Comparison of ENCODE assay signal across 13 cellular contexts in the genomic region with DNA sequence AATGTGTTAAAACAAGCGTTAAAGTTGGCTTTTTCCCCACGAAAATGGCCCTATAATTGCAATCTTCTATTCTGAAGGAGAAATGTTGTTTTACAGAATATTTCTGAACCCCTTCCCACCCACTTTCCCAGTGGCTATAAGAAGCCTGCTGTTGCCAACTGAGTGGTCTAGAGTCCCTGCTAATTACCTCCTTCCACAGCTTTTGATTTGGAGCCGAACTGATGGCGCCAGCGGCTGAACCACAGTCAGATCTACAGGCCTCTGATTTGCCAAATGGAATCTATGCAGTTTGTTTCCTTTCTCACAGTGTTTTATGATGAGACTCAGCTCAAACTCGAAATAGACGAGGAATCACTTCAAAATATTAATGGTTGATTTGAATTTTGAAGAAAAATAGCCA.
DNase-seq lines count a peak whose midpoint lies in the region; ATAC-seq, FAIRE-seq and TF ChIP-seq lines count a peak whose summit lies in the region.
"Had no signal": no experiment of that assay in that cellular context is flagged by ENCODE, and none has a peak within 500 bp of the region (broad histone marks: within the 10 kb centered on the region; RNA-seq: fewer than 3 reads in every experiment).

No MANE protein-coding gene starts in this region.

- H3K4me2 ChIP-seq in SK-N-SH (peak overlapping the region; percentile 70; the same call in 1 of the 2 replicates), GM12878 (ENCODE audit: control insufficient read depth, insufficient read depth) (no peak overlapping the region; the same call in 1 of the 2 replicates)

- H3K27me3 ChIP-seq in SK-N-SH (ENCODE audit: insufficient read depth) (no peaks in the 10 kb centered on the region), GM12878 (replicated peaks in 1 of 2; ENCODE audit: control insufficient read depth in 2 of 2, insufficient read depth in 2 of 2, low read length in 1 of 2) (no peaks in the 10 kb centered on the region), thymus (ENCODE audit: control insufficient read depth, insufficient read depth) (no peaks in the 10 kb centered on the region), gastrocnemius medialis (no peaks in the 10 kb centered on the region), BE2C (no peaks in the 10 kb centered on the region)
- H3K27me3 ChIP-seq: body of pancreas had no signal

- H4K20me1 ChIP-seq in SK-N-SH (ENCODE audit: insufficient read depth) (no peaks in the 10 kb centered on the region), GM12878 (ENCODE audit: control insufficient read depth, insufficient read depth) (no peaks in the 10 kb centered on the region)

- H3K27ac ChIP-seq in SK-N-SH (ENCODE audit: low read depth in 2 of 2, low read length in 1 of 2), result peak overlapping the region; percentile 93 to 99
- peak overlapping the region; percentile 98 for H3K27ac ChIP-seq in GM12878 (ENCODE audit: control insufficient read depth, insufficient read depth)
- peak overlapping the region; percentile 90 for H3K27ac ChIP-seq in mesodermal cell (ENCODE audit: low read depth, low read length, severe bottlenecking)
- H3K27ac ChIP-seq in thymus (ENCODE audit: low read depth), result peak overlapping the region; percentile 31
- peak overlapping the region in 2 of 4 donors; percentile 13 to 48 for H3K27ac ChIP-seq in gastrocnemius medialis
- H3K27ac ChIP-seq: 22Rv1, body of pancreas had no signal

- in situ Hi-C loops in GM12878 (cut with MboI), result loop anchor here (5.0 kb wide), 1 partner anchor 48 kb away; no protein-coding TSS in a partner anchor
- in situ Hi-C loops in gastrocnemius medialis (cut with MboI; ENCODE audit: low sequenced_read_pairs in 4 of 4), result no loop called here

- BruUV-seq in GM12878 (replicated peaks; lab: Mats Ljungman, UMichigan), result no TSS peak

- FAIRE-seq in GM12878 (lab: Jason Lieb, UNC), result no peak
- FAIRE-seq: D721Med had no signal

- H3K4me3 ChIP-seq in SK-N-SH (ENCODE audit: low read depth in 2 of 2, low read length in 1 of 2), result no peak overlapping the region; a peak in 1 of 4 replicates
- H3K4me3 ChIP-seq in GM12878, result no peak overlapping the region
- no peak overlapping the region for H3K4me3 ChIP-seq in mesodermal cell (ENCODE audit: extremely low read depth, insufficient read depth, low read length, poor library complexity, severe bottlenecking)
- no peak overlapping the region for H3K4me3 ChIP-seq in thymus (ENCODE audit: low read length)
- H3K4me3 ChIP-seq in gastrocnemius medialis, result no peak overlapping the region
- no peak overlapping the region for H3K4me3 ChIP-seq in BE2C (ENCODE audit: low read depth, low read length)
- H3K4me3 ChIP-seq: body of pancreas had no signal

- peaks cover 9 to 20% of the 10 kb centered on the region in 2 experiments; a peak in 3 of 4 replicates for H3K4me1 ChIP-seq in SK-N-SH (ENCODE audit: control insufficient read depth in 1 of 2, insufficient read depth in 2 of 2, low read depth in 1 of 2, low read length in 1 of 2)
- H3K4me1 ChIP-seq in GM12878 (ENCODE audit: control insufficient read depth, insufficient read depth, low read length), result peaks cover 53% of the 10 kb centered on the region
- H3K4me1 ChIP-seq in mesodermal cell (ENCODE audit: control insufficient read depth, insufficient read depth, low read length, poor library complexity, severe bottlenecking), result peaks cover 18% of the 10 kb centered on the region
- no peaks in the 10 kb centered on the region for H3K4me1 ChIP-seq in thymus (ENCODE audit: control insufficient read depth, insufficient read depth, low read length)
- H3K4me1 ChIP-seq in gastrocnemius medialis, result peaks cover 11 to 13% of the 10 kb centered on the region in 2 donors
- no peaks in the 10 kb centered on the region for H3K4me1 ChIP-seq in BE2C
- H3K4me1 ChIP-seq: body of pancreas had no signal

- no peak for TF ChIP-seq RAD21 in SK-N-SH (IDR thresholded peaks at IDR 0.05; ENCODE audit: low read length)
- TF ChIP-seq RAD21 in GM12878 (IDR thresholded peaks at IDR 0.05; ENCODE audit: insufficient read depth, low read depth, low read length), result no peak

- TF ChIP-seq CTCF in SK-N-SH (IDR thresholded peaks at IDR 0.05) (no peak), GM12878 (IDR thresholded peaks at IDR 0.05 in 2 of 3, conservative IDR thresholded peaks at IDR 0.05 in 1 of 3; ENCODE audit: control insufficient read depth in 2 of 3, extremely low read depth in 1 of 3, insufficient read depth in 1 of 3, low read depth in 3 of 3, low read length in 3 of 3) (no peak), gastrocnemius medialis (IDR thresholded peaks at IDR 0.05 in 4 of 5, conservative IDR thresholded peaks at IDR 0.05 in 1 of 5) (no peak), BE2C (IDR thresholded peaks at IDR 0.05; ENCODE audit: low read depth, low read length) (no peak)

- SMC1A ChIA-PET in GM12878 (lab: Charles Lee; ENCODE audit: uncharacterized antibody, unreplicated experiment), result interaction anchor here (1.0 to 15.2 kb wide), 8 partner anchors 8 to 254 kb away, joined by 3 to 489 read pairs (median 68); no protein-coding TSS in a partner anchor

- H3K9me2 ChIP-seq in SK-N-SH, result no peaks in the 10 kb centered on the region

- WGBS in SK-N-SH (ENCODE audit: low lambda C conversion rate), result 95% methylated on average over 7 of the region's 7 CpGs
- WGBS in GM12878 (ENCODE audit: insufficient coverage, insufficient replicate concordance, low lambda C conversion rate, missing lambda C conversion rate), result 86% methylated on average over 7 of the region's 7 CpGs
- 91 to 96% methylated on average over 3 of the region's 7 CpGs for WGBS in mesodermal cell (ENCODE audit: insufficient coverage in 2 of 2), 2 experiments
- 97% methylated on average over 7 of the region's 7 CpGs for WGBS in thymus

- no peak for TF ChIP-seq EP300 in SK-N-SH (IDR thresholded peaks at IDR 0.05; ENCODE audit: borderline replicate concordance in 1 of 2, low read depth in 1 of 2, low read length in 1 of 2)
- no peak for TF ChIP-seq EP300 in GM12878 (IDR thresholded peaks at IDR 0.05; ENCODE audit: borderline replicate concordance in 1 of 2, control insufficient read depth in 1 of 2, low read depth in 2 of 2, low read length in 2 of 2)

- H3K9ac ChIP-seq in SK-N-SH (peak overlapping the region; percentile 76; the same call in 1 of the 2 replicates), GM12878 (ENCODE audit: control insufficient read depth, insufficient read depth, low read length) (peak overlapping the region; percentile 66)

- H3F3A ChIP-seq in SK-N-SH (replicated peaks; ENCODE audit: insufficient read depth), result peaks cover 29% of the 10 kb centered on the region

- H3K9me3 ChIP-seq in SK-N-SH (peaks cover 13% of the 10 kb centered on the region; the same call in 1 of the 2 replicates), GM12878 (replicated peaks; ENCODE audit: control insufficient read depth, insufficient read depth, low read length) (peaks cover 16% of the 10 kb centered on the region), mesodermal cell (ENCODE audit: control insufficient read depth, low read length) (peaks cover 20% of the 10 kb centered on the region), thymus (ENCODE audit: control insufficient read depth) (no peaks in the 10 kb centered on the region), gastrocnemius medialis (no peaks in the 10 kb centered on the region), BE2C (no peaks in the 10 kb centered on the region)
- H3K9me3 ChIP-seq: body of pancreas had no signal

- ATAC-seq in SK-N-SH treated with all-trans-retinoic acid at 6 μM for 48 hours (no peak), GM12878 (no peak), gastrocnemius medialis (no peak)
- ATAC-seq: body of pancreas had no signal

- intact Hi-C loops in GM12878 (cut with micrococcal nuclease; ENCODE audit: unreplicated experiment) (loop anchor here (5.0 kb wide), 1 partner anchor 342 kb away; no protein-coding TSS in a partner anchor), gastrocnemius medialis (cut with DNase I; ENCODE audit: low total_unique reads) (no loop called here)

- H3K79me2 ChIP-seq in SK-N-SH (ENCODE audit: insufficient read depth), result no peaks in the 10 kb centered on the region
- H3K79me2 ChIP-seq in GM12878 (ENCODE audit: control insufficient read depth, insufficient read depth, low read length), result peaks cover 9% of the 10 kb centered on the region

- POLR2A ChIA-PET in SK-N-SH (lab: Yijun Ruan, JAX) (no interaction called here), GM12878 (lab: Charles Lee) (interaction anchor here (0.6 to 4.8 kb wide), 8 partner anchors 10 to 160 kb away, joined by 3 to 63 read pairs (median 10); no protein-coding TSS in a partner anchor)

- no peak for DNase-seq in SK-N-SH
- no peak for DNase-seq in GM12878 (ENCODE audit: low read depth, low spot score)
- no peak for DNase-seq in gastrocnemius medialis
- no peak for DNase-seq in BE2C
- DNase-seq in SW480 (ENCODE audit: low spot score), result no peak
- DNase-seq: activated CD4-positive, alpha-beta T cell treated with anti-CD3 and anti-CD28 coated beads, Interleukin-2, amount 10 ng/mL, durations not matched to agents 24 days and 14 days; body of pancreas; NCI-H2029 had no signal

- RAD21 ChIA-PET in GM12878 (lab: Charles Lee; ENCODE audit: unreplicated experiment), result interaction anchor here (0.6 to 13.2 kb wide), 13 partner anchors 13 to 601 kb away, joined by 3 to 407 read pairs (median 5); no protein-coding TSS in a partner anchor

- H3K36me3 ChIP-seq in SK-N-SH (replicated peaks in 1 of 2; ENCODE audit: control insufficient read depth in 1 of 2, insufficient read depth in 2 of 2, low read length in 1 of 2) (no peaks in the 10 kb centered on the region), GM12878 (ENCODE audit: control insufficient read depth in 2 of 2, insufficient read depth in 2 of 2, low read length in 1 of 2) (no peaks in the 10 kb centered on the region), mesodermal cell (ENCODE audit: control insufficient read depth, insufficient read depth, low read length) (no peaks in the 10 kb centered on the region), thymus (ENCODE audit: control insufficient read depth, insufficient read depth) (no peaks in the 10 kb centered on the region), gastrocnemius medialis (no peaks in the 10 kb centered on the region), BE2C (no peaks in the 10 kb centered on the region)

- TF ChIP-seq POLR2A in GM12878 (IDR thresholded peaks at IDR 0.05; ENCODE audit: low read depth, low read length) (no peak), gastrocnemius medialis (IDR thresholded peaks at IDR 0.05) (no peak)

- CTCF ChIA-PET in SK-N-SH (lab: Yijun Ruan, JAX), result no interaction called here
- CTCF ChIA-PET in GM12878 (lab: Yijun Ruan, JAX), result interaction anchor here (1.1 to 10.8 kb wide), 5 partner anchors 11 to 210 kb away, joined by 3 to 153 read pairs (median 48); no protein-coding TSS in a partner anchor

- peak overlapping the region; percentile 78; the same call in 1 of the 2 replicates for H2AFZ ChIP-seq in SK-N-SH (ENCODE audit: low read depth)
- H2AFZ ChIP-seq in GM12878 (ENCODE audit: control insufficient read depth, low read depth, low read length), result no peak overlapping the region

TF ChIP-seq in SK-N-SH, 30 proteins besides CTCF, POLR2A, EP300 and RAD21 (continues in another document):
- no peak for TF ChIP-seq SIN3A (IDR thresholded peaks at IDR 0.05; ENCODE audit: borderline replicate concordance, low read depth, low read length)

TF ChIP-seq in SK-N-SH treated with all-trans-retinoic acid at 6 μM for 48 hours, 23 proteins besides CTCF, POLR2A, EP300 and RAD21 (continues in another document):
- TF ChIP-seq OSR1 (CRISPR knock-in tag; IDR thresholded peaks at IDR 0.05), result no peak

Comparison
In these comparisons a context has a peak if more than half of its experiments do, and no peak if none do; other contexts are left out.
1. Of the 26 proteins assayed by ChIP-seq in both GM12878 and SK-N-SH: peak only in GM12878: ZBTB33; only in SK-N-SH: none; in both: none; in neither: 25.